Comparison of ENCODE assay signal across 11 cellular contexts in the genomic region with DNA sequence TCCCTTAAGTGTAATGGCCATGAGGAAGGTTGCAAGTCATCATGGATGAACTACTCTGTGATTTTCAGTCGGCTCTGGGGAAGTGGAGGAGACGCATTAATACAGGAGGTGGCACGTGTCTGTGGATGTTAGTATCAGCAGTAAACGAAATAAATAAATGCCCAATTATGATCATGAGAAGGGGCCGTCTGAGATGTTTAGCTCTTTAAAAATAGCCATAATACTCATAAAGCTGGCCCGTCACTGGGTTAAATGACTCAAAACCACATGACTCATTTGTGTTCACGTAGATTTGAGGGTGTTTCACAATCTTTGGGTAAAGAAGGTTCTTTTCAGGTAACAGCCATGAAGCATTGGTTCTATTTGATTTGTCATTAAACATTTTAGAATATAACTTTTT.
DNase-seq lines count a peak whose midpoint lies in the region; ATAC-seq lines count a peak whose summit lies in the region.
"Had no signal": no experiment of that assay in that cellular context is flagged by ENCODE, and none has a peak within 500 bp of the region (broad histone marks: within the 10 kb centered on the region; RNA-seq: fewer than 3 reads in every experiment).

No MANE protein-coding gene starts in this region.

- H2AFZ ChIP-seq in ACC112 (ENCODE audit: low read length, unreplicated experiment) = peak overlapping the region; percentile 67
- H2AFZ ChIP-seq: neural progenitor cell had no signal

- H3K27ac ChIP-seq in ACC112 (ENCODE audit: low read depth, low read length) = peak overlapping the region; percentile 75
- H3K27ac ChIP-seq: cardiac muscle cell, neural progenitor cell had no signal

- H3K27me3 ChIP-seq in ACC112 (ENCODE audit: insufficient read depth, low read length) = no peaks in the 10 kb centered on the region
- H3K27me3 ChIP-seq: cardiac muscle cell, neural progenitor cell had no signal

- no peaks in the 10 kb centered on the region for H3K36me3 ChIP-seq in ACC112 (ENCODE audit: insufficient read depth, low read length)
- H3K36me3 ChIP-seq: cardiac muscle cell, neural progenitor cell had no signal

- H3K4me3 ChIP-seq in ACC112 (ENCODE audit: low read depth, low read length) = no peak overlapping the region
- H3K4me3 ChIP-seq: cardiac muscle cell, neural progenitor cell had no signal

- peaks cover 10% of the 10 kb centered on the region for H3K4me1 ChIP-seq in ACC112 (ENCODE audit: control insufficient read depth, insufficient read depth, low read length, unreplicated experiment)
- H3K4me1 ChIP-seq: neural progenitor cell had no signal

- DNase-seq in OCI-M1 (lab: John Stamatoyannopoulos, UW) (peak; percentile 7), fibroblast of peridontal ligament (ENCODE audit: extremely low read depth) (peak; percentile 61), ecto neural progenitor cell (ENCODE audit: low spot score) (no peak), NCI-H748 treated with DMSO at 0.1 percent for 48 hours (lab: John Stamatoyannopoulos, UW) (no peak), NCI-H2196 (lab: John Stamatoyannopoulos, UW; ENCODE audit: unreplicated experiment) (no peak)
- DNase-seq: NCI-H1436 had no signal

- peak; percentile 76 for ATAC-seq in GM18519 (IDR thresholded peaks at IDR 0.05; ENCODE audit: low FRiP score, unreplicated experiment)
- no peak for ATAC-seq in GM21529 (IDR thresholded peaks at IDR 0.05; ENCODE audit: unreplicated experiment)

- no peaks in the 10 kb centered on the region for H3K79me2 ChIP-seq in ACC112 (ENCODE audit: control insufficient read depth, insufficient read depth, low read length, unreplicated experiment)

Comparison
In these comparisons a context has a peak if more than half of its experiments do, and no peak if none do; other contexts are left out.
1. DNase-seq: peak in OCI-M1 (single experiment) and fibroblast of peridontal ligament (single experiment); none in ecto neural progenitor cell (single experiment), NCI-H748 treated with DMSO at 0.1 percent for 48 hours (single experiment) and NCI-H2196 (single experiment).